15 cellular contexts compared by ENCODE assay signal in genomic region chr1:78009836-78010235, GRCh38. TPM values are rescaled to one million over a fixed set of nuclear protein-coding genes. Genes with fewer than 3 reads are reported as not detected.
DNase-seq lines count a peak whose midpoint lies in the region; ATAC-seq, FAIRE-seq and TF ChIP-seq lines count a peak whose summit lies in the region.
"Had no signal": no experiment of that assay in that cellular context is flagged by ENCODE, and none has a peak within 500 bp of the region (broad histone marks: within the 10 kb centered on the region; RNA-seq: fewer than 3 reads in every experiment).

No MANE protein-coding gene starts in this region.

- H3K27me3 ChIP-seq in IMR-90 (ENCODE audit: control insufficient read depth, insufficient read depth, low read length) = no peaks in the 10 kb centered on the region
- no peaks in the 10 kb centered on the region for H3K27me3 ChIP-seq in GM12878 (replicated peaks in 1 of 2; ENCODE audit: control insufficient read depth in 2 of 2, insufficient read depth in 2 of 2, low read length in 1 of 2)
- H3K27me3 ChIP-seq in tibial artery = no peaks in the 10 kb centered on the region
- no peaks in the 10 kb centered on the region for H3K27me3 ChIP-seq in Peyer's patch
- no peaks in the 10 kb centered on the region for H3K27me3 ChIP-seq in colonic mucosa
- H3K27me3 ChIP-seq: neutrophil, stomach had no signal

- no peak overlapping the region for H3K4ac ChIP-seq in IMR-90 (ENCODE audit: low read depth, low read length)

- BruUV-seq in IMR-90 (replicated peaks; lab: Mats Ljungman, UMichigan) (no TSS peak), GM12878 (replicated peaks; lab: Mats Ljungman, UMichigan) (no TSS peak)

- H3K79me1 ChIP-seq in IMR-90 (ENCODE audit: low read depth in 1 of 2, low read length in 2 of 2) = peaks cover 5 to 33% of the 10 kb centered on the region in 2 experiments; a peak in 3 of 4 replicates

- SMC1A ChIA-PET in GM12878 (lab: Charles Lee; ENCODE audit: uncharacterized antibody, unreplicated experiment) = interaction anchor here (1.1 to 2.0 kb wide), 5 partner anchors 8 to 105 kb away, joined by 3 to 11 read pairs (median 5); no protein-coding TSS in a partner anchor

- no peak for FAIRE-seq in GM12878 (lab: Jason Lieb, UNC)

- peaks cover 10% of the 10 kb centered on the region for H3K36me3 ChIP-seq in IMR-90 (ENCODE audit: control insufficient read depth, insufficient read depth, low read length)
- peaks cover 0 to 3% of the 10 kb centered on the region in 2 experiments; a peak in 1 of 4 replicates for H3K36me3 ChIP-seq in GM12878 (ENCODE audit: control insufficient read depth in 2 of 2, insufficient read depth in 2 of 2, low read length in 1 of 2)
- peaks cover 11 to 19% (median 18%) of the 10 kb centered on the region in 3 donors for H3K36me3 ChIP-seq in tibial artery
- H3K36me3 ChIP-seq in Peyer's patch = peaks cover 0 to 13% (median 0%) of the 10 kb centered on the region in 3 donors
- no peaks in the 10 kb centered on the region for H3K36me3 ChIP-seq in colonic mucosa
- H3K36me3 ChIP-seq: neutrophil had no signal

- DNase-seq in IMR-90 (no peak), GM12878 (ENCODE audit: low read depth, low spot score) (no peak), iris pigment epithelial cell (ENCODE audit: low read depth) (peak; percentile 36), tibial artery (no peak), Peyer's patch (no peak), colonic mucosa (no peak)
- DNase-seq: activated CD8-positive, alpha-beta T cell treated with anti-CD3 and anti-CD28 coated beads, Interleukin-2, amount 10 ng/mL, durations not matched to agents 7 days and 5 days; CD8-positive, alpha-beta T cell; effector memory CD8-positive, alpha-beta T cell; islet precursor cell; NCI-H1436 treated with DMSO at 0.1 percent for 48 hours; stomach had no signal

- no peak overlapping the region for H2BK120ac ChIP-seq in IMR-90 (ENCODE audit: low read depth, low read length)

- no peak overlapping the region for H4K91ac ChIP-seq in IMR-90 (ENCODE audit: insufficient read depth, low read depth, low read length)

- H2BK15ac ChIP-seq in IMR-90 (ENCODE audit: low read depth, low read length) = no peak overlapping the region

- TF ChIP-seq EP300 in GM12878 (IDR thresholded peaks at IDR 0.05; ENCODE audit: borderline replicate concordance in 1 of 2, control insufficient read depth in 1 of 2, low read depth in 2 of 2, low read length in 2 of 2) = no peak

- peaks cover 3% of the 10 kb centered on the region; the same call in 1 of the 2 replicates for H4K20me1 ChIP-seq in IMR-90 (ENCODE audit: insufficient read depth, low read length)
- H4K20me1 ChIP-seq in GM12878 (ENCODE audit: control insufficient read depth, insufficient read depth) = no peaks in the 10 kb centered on the region

- H3K79me2 ChIP-seq in GM12878 (ENCODE audit: control insufficient read depth, insufficient read depth, low read length) = peaks cover 52% of the 10 kb centered on the region

- H2AK9ac ChIP-seq in IMR-90 (replicated peaks; ENCODE audit: low read depth, low read length, poor library complexity) = no peak overlapping the region

- TF ChIP-seq CTCF in IMR-90 (conservative IDR thresholded peaks at IDR 0.05; ENCODE audit: low read depth, low read length) = no peak
- no peak for TF ChIP-seq CTCF in GM12878 (IDR thresholded peaks at IDR 0.05 in 2 of 3, conservative IDR thresholded peaks at IDR 0.05 in 1 of 3; ENCODE audit: control insufficient read depth in 2 of 3, extremely low read depth in 1 of 3, insufficient read depth in 1 of 3, low read depth in 3 of 3, low read length in 3 of 3)
- TF ChIP-seq CTCF in tibial artery (IDR thresholded peaks at IDR 0.05) = no peak
- no peak for TF ChIP-seq CTCF in Peyer's patch (IDR thresholded peaks at IDR 0.05)
- TF ChIP-seq CTCF in colonic mucosa (IDR thresholded peaks at IDR 0.05) = no peak

- no peak overlapping the region for H3K14ac ChIP-seq in IMR-90 (replicated peaks; ENCODE audit: low read depth, low read length)

- TF ChIP-seq POLR2A in IMR-90 (IDR thresholded peaks at IDR 0.05; ENCODE audit: low read depth, low read length) = no peak
- no peak for TF ChIP-seq POLR2A in GM12878 (IDR thresholded peaks at IDR 0.05; ENCODE audit: low read depth, low read length)
- no peak for TF ChIP-seq POLR2A in Peyer's patch (IDR thresholded peaks at IDR 0.05)

- in situ Hi-C loops in IMR-90 (cut with MboI; ENCODE audit: low sequenced_read_pairs) = no loop called here
- in situ Hi-C loops in GM12878 (cut with MboI) = no loop called here

- POLR2A ChIA-PET in IMR-90 (lab: Charles Lee; ENCODE audit: unreplicated experiment) = no interaction called here
- POLR2A ChIA-PET in GM12878 (lab: Charles Lee) = interaction anchor here (0.9 to 15.3 kb wide), 5 partner anchors 10 to 640 kb away, joined by 3 to 312 read pairs (median 4); partner anchors contain the start of genes FUBP1 and IFI44

- no peak overlapping the region for H3K27ac ChIP-seq in IMR-90 (ENCODE audit: insufficient read depth, low read length)
- no peak overlapping the region for H3K27ac ChIP-seq in GM12878 (ENCODE audit: control insufficient read depth, insufficient read depth)
- H3K27ac ChIP-seq in tibial artery = peak overlapping the region; percentile 53 to 90
- H3K27ac ChIP-seq in Peyer's patch = no peak overlapping the region
- H3K27ac ChIP-seq in colonic mucosa = no peak overlapping the region
- H3K27ac ChIP-seq: HL-60, neutrophil, stomach had no signal

- dilution Hi-C loops in IMR-90 (cut with HindIII; ENCODE audit: low sequenced_read_pairs, unreplicated experiment) = no loop called here

- peak overlapping the region; percentile 33 for H2BK5ac ChIP-seq in IMR-90 (ENCODE audit: low read depth, low read length, poor library complexity, severe bottlenecking)

- CTCF ChIA-PET in IMR-90 (lab: Yijun Ruan, JAX) (interaction anchor here (0.7 kb wide), 1 partner anchor 9 kb away, joined by 3 read pairs; no protein-coding TSS in a partner anchor), GM12878 (lab: Yijun Ruan, JAX) (interaction anchor here (0.7 to 1.8 kb wide), 6 partner anchors 8 to 184 kb away, joined by 3 to 10 read pairs (median 4); partner anchors contain the start of gene FUBP1)

- intact Hi-C loops in IMR-90 (cut with micrococcal nuclease) (no loop called here), GM12878 (cut with micrococcal nuclease; ENCODE audit: unreplicated experiment) (loop anchor here (5.0 to 10.0 kb wide), 3 partner anchors 77 to 642 kb away; partner anchors contain the start of gene ZZZ3), tibial artery (cut with DNase I; ENCODE audit: low total_unique reads) (no loop called here), colonic mucosa (cut with DNase I) (no loop called here)

- no peak overlapping the region for H4K8ac ChIP-seq in IMR-90 (ENCODE audit: low read depth in 2 of 2, low read length in 2 of 2)

- H3K4me1 ChIP-seq in IMR-90 (ENCODE audit: control insufficient read depth, insufficient read depth, low read length) = peaks cover 6% of the 10 kb centered on the region
- no peaks in the 10 kb centered on the region for H3K4me1 ChIP-seq in GM12878 (ENCODE audit: control insufficient read depth, insufficient read depth, low read length)
- peaks cover 0 to 47% (median 8%) of the 10 kb centered on the region in 4 donors for H3K4me1 ChIP-seq in tibial artery
- H3K4me1 ChIP-seq in Peyer's patch = peaks cover 0 to 4% (median 0%) of the 10 kb centered on the region in 4 donors
- no peaks in the 10 kb centered on the region for H3K4me1 ChIP-seq in colonic mucosa

- H3K9ac ChIP-seq in IMR-90 (ENCODE audit: low read depth, low read length) = no peak overlapping the region
- H3K9ac ChIP-seq in GM12878 (ENCODE audit: control insufficient read depth, insufficient read depth, low read length) = no peak overlapping the region
- no peak overlapping the region for H3K9ac ChIP-seq in colonic mucosa (ENCODE audit: low read depth in 2 of 2, low read length in 2 of 2)

- ATAC-seq in IMR-90 (ENCODE audit: low read depth) = no peak
- ATAC-seq in GM12878 = peak; percentile 3; the same call in 2 of the 3 replicates
- no peak for ATAC-seq in GM18873 (IDR thresholded peaks at IDR 0.05; ENCODE audit: low FRiP score, unreplicated experiment)
- ATAC-seq: activated CD8-positive, alpha-beta T cell treated with anti-CD3 and anti-CD28 coated beads, Interleukin-2, amount 10 ng/mL, durations not matched to agents 7 days and 5 days; CD8-positive, alpha-beta T cell; effector memory CD8-positive, alpha-beta T cell had no signal

- no peaks in the 10 kb centered on the region for H3K9me3 ChIP-seq in IMR-90 (ENCODE audit: control insufficient read depth, insufficient read depth, low read length)
- no peaks in the 10 kb centered on the region; the same call in 2 of the 3 replicates for H3K9me3 ChIP-seq in GM12878 (replicated peaks; ENCODE audit: control insufficient read depth, insufficient read depth, low read length)
- no peaks in the 10 kb centered on the region for H3K9me3 ChIP-seq in tibial artery
- no peaks in the 10 kb centered on the region for H3K9me3 ChIP-seq in Peyer's patch
- H3K9me3 ChIP-seq in colonic mucosa = no peaks in the 10 kb centered on the region
- H3K9me3 ChIP-seq: neutrophil, stomach had no signal

- no peaks in the 10 kb centered on the region for H3K9me1 ChIP-seq in IMR-90 (ENCODE audit: insufficient read depth, low read length)

- no peak overlapping the region for H3K56ac ChIP-seq in IMR-90 (ENCODE audit: extremely low read depth, insufficient read depth, low read length)

- H3K4me2 ChIP-seq in IMR-90 (ENCODE audit: low read depth, low read length) (peak overlapping the region; percentile 64; the same call in 1 of the 2 replicates), GM12878 (ENCODE audit: control insufficient read depth, insufficient read depth) (peak overlapping the region; percentile 38; the same call in 1 of the 2 replicates)

- H3K4me3 ChIP-seq in IMR-90 (ENCODE audit: insufficient read depth, low read depth, low read length) (no peak overlapping the region), GM12878 (no peak overlapping the region), tibial artery (peak overlapping the region; percentile 57 to 78), Peyer's patch (no peak overlapping the region), colonic mucosa (no peak overlapping the region)

- no peak overlapping the region for H4K5ac ChIP-seq in IMR-90 (ENCODE audit: low read depth, low read length)

- H3K23ac ChIP-seq in IMR-90 (ENCODE audit: low read depth, low read length) = no peak overlapping the region

- H2AFZ ChIP-seq in IMR-90 (replicated peaks; ENCODE audit: low read length, poor library complexity) (no peak overlapping the region), GM12878 (ENCODE audit: control insufficient read depth, low read depth, low read length) (no peak overlapping the region)

- no peak overlapping the region for H2BK20ac ChIP-seq in IMR-90 (ENCODE audit: low read depth, low read length)

- H3K18ac ChIP-seq in IMR-90 (ENCODE audit: low read depth, low read length) = no peak overlapping the region

- TF ChIP-seq RAD21 in IMR-90 (IDR thresholded peaks at IDR 0.05; ENCODE audit: low read length) (no peak), GM12878 (IDR thresholded peaks at IDR 0.05; ENCODE audit: insufficient read depth, low read depth, low read length) (no peak)

- RAD21 ChIA-PET in GM12878 (lab: Charles Lee; ENCODE audit: unreplicated experiment) = interaction anchor here (1.1 to 3.7 kb wide), 5 partner anchors 8 to 626 kb away, joined by 3 to 14 read pairs (median 4); partner anchors contain the start of gene FUBP1

- H2AK5ac ChIP-seq in IMR-90 (ENCODE audit: low read depth, low read length) = no peak overlapping the region

- no CpG with 5 or more reads among the region's 3 CpGs for WGBS in IMR-90 (ENCODE audit: extremely low coverage in 2 of 2, insufficient read length in 1 of 2), 2 experiments
- WGBS in GM12878 (ENCODE audit: insufficient coverage, insufficient replicate concordance, low lambda C conversion rate, missing lambda C conversion rate) = 98% methylated on average over 3 of the region's 3 CpGs

RNA-seq across cellular contexts. Expression of gene DNAJB4, which starts 5.1 kb away (rescaled TPM):
- 30.6 and 76.1 TPM in 2 replicates for total RNA-seq in IMR-90 (2012; rRNA removed)
- polyA plus RNA-seq in IMR-90 (2012; rRNA removed) = 24.1 and 31.0 TPM in 2 replicates
- 4.0 and 4.1 TPM in 2 replicates for polyA plus RNA-seq in IMR-90 (2012; cell fraction: cytosol; rRNA removed)
- 3.2 and 15.4 TPM in 2 replicates for polyA plus RNA-seq in IMR-90 (2012; cell fraction: nucleus; rRNA removed; ENCODE audit: low replicate concordance)
- total RNA-seq in GM12878 (2013; cell fraction: nucleolus; rRNA removed) = 19.7 and 20.8 TPM in 2 replicates
- 5.3 and 6.9 TPM in 2 replicates for total RNA-seq in GM12878 (2014; rRNA removed)
- 6.2 and 6.5 TPM in 2 replicates for total RNA-seq in GM12878 (2014; rRNA removed; fragmentation: Illumina TruSeq; extraction: Trizol)
- 7.3 and 7.6 TPM in 2 replicates for total RNA-seq in GM12878 (2021)
- 1.5 TPM for polyA plus RNA-seq in GM12878 (2011; ENCODE audit: low read depth)
- polyA plus RNA-seq in GM12878 (2011; rRNA removed) = 6.6 and 13.6 TPM in 2 replicates
- polyA plus RNA-seq in GM12878 (2011; cell fraction: cytosol; rRNA removed) = 2.0 TPM in 2 replicates
- 6.0 and 6.3 TPM in 2 replicates for polyA plus RNA-seq in GM12878 (2011; cell fraction: nucleus; rRNA removed)
- polyA plus RNA-seq in GM12878 (2012) = 4.4 and 7.0 TPM in 2 replicates
- polyA plus RNA-seq in GM12878 (2014; fragmentation: Illumina TruSeq; extraction: Trizol) = 6.5 and 8.8 TPM in 2 replicates
- 1 to 10 TPM; 3.8 to 5.1 TPM for polyA plus RNA-seq in GM12878 (2014; fragmentation: Nextera tagmentation; extraction: Ambion mirVana)
- polyA plus RNA-seq in GM12878 (2014; rRNA removed) = 5.9 and 8.1 TPM in 2 replicates
- 10 to 100 TPM; 10.1 to 10.5 TPM for polyA plus RNA-seq in GM12878 (2016; fragmentation: Nextera tagmentation; extraction: Ambion mirVana)
- polyA minus RNA-seq in GM12878 (2011; rRNA and poly(A)+ RNA removed) = 5.0 and 7.6 TPM in 2 replicates
- 1.9 and 2.7 TPM in 2 replicates for polyA minus RNA-seq in GM12878 (2011; cell fraction: cytosol; rRNA and poly(A)+ RNA removed)
- polyA minus RNA-seq in GM12878 (2011; cell fraction: nucleus; rRNA and poly(A)+ RNA removed) = 6.5 and 15.7 TPM in 2 replicates
- 10 to 100 TPM in 3 of 4 donors, 1 to 10 TPM in 1; 8.8 to 38.0 (median 13.4) TPM for total RNA-seq in Peyer's patch
- 10 to 100 TPM; 12.2 to 29.3 TPM for total RNA-seq in colonic mucosa

RNA-seq across cellular contexts. Expression of gene FUBP1, which starts 31.0 kb away (rescaled TPM):
- total RNA-seq in IMR-90 (2012; rRNA removed) = 129 and 165 TPM in 2 replicates
- polyA plus RNA-seq in IMR-90 (2012; rRNA removed) = 74.7 and 94.7 TPM in 2 replicates
- 14.7 and 36.6 TPM in 2 replicates for polyA plus RNA-seq in IMR-90 (2012; cell fraction: cytosol; rRNA removed)
- 42.8 and 180 TPM in 2 replicates for polyA plus RNA-seq in IMR-90 (2012; cell fraction: nucleus; rRNA removed; ENCODE audit: low replicate concordance)
- 1,069 and 1,115 TPM in 2 replicates for total RNA-seq in GM12878 (2013; cell fraction: nucleolus; rRNA removed)
- total RNA-seq in GM12878 (2014; rRNA removed) = 186 and 207 TPM in 2 replicates
- total RNA-seq in GM12878 (2014; rRNA removed; fragmentation: Illumina TruSeq; extraction: Trizol) = 244 and 247 TPM in 2 replicates
- total RNA-seq in GM12878 (2021) = 184 and 196 TPM in 2 replicates
- polyA plus RNA-seq in GM12878 (2011; ENCODE audit: low read depth) = 100 TPM
- polyA plus RNA-seq in GM12878 (2011; rRNA removed) = 343 and 471 TPM in 2 replicates
- 135 and 172 TPM in 2 replicates for polyA plus RNA-seq in GM12878 (2011; cell fraction: cytosol; rRNA removed)
- 1,076 and 1,106 TPM in 2 replicates for polyA plus RNA-seq in GM12878 (2011; cell fraction: nucleus; rRNA removed)
- 110 and 134 TPM in 2 replicates for polyA plus RNA-seq in GM12878 (2012)
- 209 and 221 TPM in 2 replicates for polyA plus RNA-seq in GM12878 (2014; fragmentation: Illumina TruSeq; extraction: Trizol)
- 100 to 1,000 TPM; 110 to 114 TPM for polyA plus RNA-seq in GM12878 (2014; fragmentation: Nextera tagmentation; extraction: Ambion mirVana)
- 219 and 248 TPM in 2 replicates for polyA plus RNA-seq in GM12878 (2014; rRNA removed)
- polyA plus RNA-seq in GM12878 (2016; fragmentation: Nextera tagmentation; extraction: Ambion mirVana) = 100 to 1,000 TPM; 136 to 142 TPM
- polyA minus RNA-seq in GM12878 (2011; rRNA and poly(A)+ RNA removed) = 206 and 246 TPM in 2 replicates
- polyA minus RNA-seq in GM12878 (2011; cell fraction: cytosol; rRNA and poly(A)+ RNA removed) = 89.7 and 89.8 TPM in 2 replicates
- polyA minus RNA-seq in GM12878 (2011; cell fraction: nucleus; rRNA and poly(A)+ RNA removed) = 400 and 534 TPM in 2 replicates
- 100 to 1,000 TPM in 3 of 4 donors, 10 to 100 TPM in 1; 76.4 to 196 (median 129) TPM for total RNA-seq in Peyer's patch
- 100 to 1,000 TPM in 1 of 2 donors, 10 to 100 TPM in 1; 81.1 to 118 TPM for total RNA-seq in colonic mucosa

RNA-seq across cellular contexts. Expression of gene GIPC2, which starts 35.9 kb away (rescaled TPM):
- total RNA-seq in IMR-90 (2012; rRNA removed) (0.18 and 0.28 TPM in 2 replicates), GM12878 (2014; rRNA removed) (0.05 TPM in 1 of 2 replicates, not detected in the other), GM12878 (2014; rRNA removed; fragmentation: Illumina TruSeq; extraction: Trizol) (0.09 TPM in 2 replicates), GM12878 (2021) (0.08 and 0.11 TPM in 2 replicates), Peyer's patch (100 to 1,000 TPM in 1 of 4 donors, 10 to 100 TPM in 3; 21.5 to 103 (median 52.2) TPM), colonic mucosa (10 to 100 TPM; 26.7 to 35.4 TPM)
- polyA plus RNA-seq in IMR-90 (2012; rRNA removed) (0.06 and 0.07 TPM in 2 replicates), GM12878 (2011; rRNA removed) (0.04 and 0.33 TPM in 2 replicates), GM12878 (2014; fragmentation: Illumina TruSeq; extraction: Trizol) (0.03 TPM in 1 of 2 replicates, not detected in the other), GM12878 (2014; fragmentation: Nextera tagmentation; extraction: Ambion mirVana) (under 1 TPM; 0.04 to 0.10 TPM), GM12878 (2014; rRNA removed) (0.04 and 0.08 TPM in 2 replicates), GM12878 (2016; fragmentation: Nextera tagmentation; extraction: Ambion mirVana) (under 1 TPM in 1 of 2 experiments, not detected in 1; 0.23 TPM)
- 0.01 and 0.04 TPM in 2 replicates for polyA plus RNA-seq in IMR-90 (2012; cell fraction: cytosol; rRNA removed)
- not detected in 2 replicates for polyA plus RNA-seq in IMR-90 (2012; cell fraction: nucleus; rRNA removed; ENCODE audit: low replicate concordance)
- total RNA-seq in GM12878 (2013; cell fraction: nucleolus; rRNA removed) = 0.12 TPM in 1 of 2 replicates, not detected in the other
- polyA plus RNA-seq in GM12878 (2011; ENCODE audit: low read depth) = not detected
- polyA plus RNA-seq in GM12878 (2011; cell fraction: cytosol; rRNA removed) = not detected in 2 replicates
- 0.03 TPM in 1 of 2 replicates, not detected in the other for polyA plus RNA-seq in GM12878 (2011; cell fraction: nucleus; rRNA removed)
- polyA plus RNA-seq in GM12878 (2012) = not detected in 2 replicates
- not detected in 2 replicates for polyA minus RNA-seq in GM12878 (2011; rRNA and poly(A)+ RNA removed)
- polyA minus RNA-seq in GM12878 (2011; cell fraction: cytosol; rRNA and poly(A)+ RNA removed) = not detected in 2 replicates
- not detected in 2 replicates for polyA minus RNA-seq in GM12878 (2011; cell fraction: nucleus; rRNA and poly(A)+ RNA removed)

Comparison
In these comparisons a context has a peak if more than half of its experiments do, and no peak if none do; other contexts are left out.
1. H3K27ac ChIP-seq: peak in tibial artery (2 of 2); none in IMR-90 (single experiment), GM12878 (single experiment), Peyer's patch (0 of 4) and colonic mucosa (single experiment).
2. H3K4me3 ChIP-seq: peak in tibial artery (2 of 2); none in IMR-90 (single experiment), GM12878 (single experiment), Peyer's patch (0 of 4) and colonic mucosa (single experiment).
3. RNA of gene GIPC2, which starts 35.9 kb away (total RNA-seq): 21.5 to 103 TPM in Peyer's patch and 26.7 to 35.4 TPM in colonic mucosa; 0.18 to 0.28 TPM in IMR-90 and 0.05 to 0.12 TPM in GM12878; every median in the first group is over 10 times any median in the second.